Comparison of ENCODE assay signal across 8 cellular contexts in genomic region chr19:10420444-10421239, GRCh38. TPM values are rescaled to one million over a fixed set of nuclear protein-coding genes. Genes with fewer than 3 reads are reported as not detected.
DNase-seq lines count a peak whose midpoint lies in the region; ATAC-seq and TF ChIP-seq lines count a peak whose summit lies in the region.

Gene PDE4A (plus strand): TSS chr19:10420538. CDS start chr19:10420765, 227 bp downstream.

- DNase-seq in HEK293T (ENCODE audit: extremely low spot score) (no peak), mesenteric fat pad (ENCODE audit: low spot score) (no peak), vagina (ENCODE audit: extremely low spot score in 2 of 2) (no peak)
- peak; percentile 55 for DNase-seq in central memory CD4-positive, alpha-beta T cell

- ATAC-seq in GM18520 (IDR thresholded peaks at IDR 0.05; ENCODE audit: unreplicated experiment) (no peak), GM18517 (IDR thresholded peaks at IDR 0.05; ENCODE audit: unreplicated experiment) (no peak)

- no peak for TF ChIP-seq POLR2A in vagina (IDR thresholded peaks at IDR 0.05)

- CTCF ChIA-PET in HEK293T (lab: Yijun Ruan, JAX), result interaction anchor here (0.6 to 1.0 kb wide), 3 partner anchors 8 to 20 kb away, joined by 3 read pairs; no protein-coding TSS in a partner anchor

- peaks cover 15% of the 10 kb centered on the region for H3K27me3 ChIP-seq in vagina

- H3K4me1 ChIP-seq in vagina, result peaks cover 64% of the 10 kb centered on the region

- H3K9me3 ChIP-seq in vagina, result no peaks in the 10 kb centered on the region

- peak; percentile 70 for TF ChIP-seq CTCF in C4-2B (conservative IDR thresholded peaks at IDR 0.05)
- TF ChIP-seq CTCF in vagina (IDR thresholded peaks at IDR 0.05), result no peak

- intact Hi-C loops in T-helper 2 cell treated with Interferon-gamma antibody and Interleukin-4, amounts not matched to agents 100 ng/mL and 5 ng/mL, for 36 hours (cut with micrococcal nuclease), result loop anchor here (5.0 to 10.0 kb wide), 2 partner anchors 82 to 674 kb away; partner anchors contain the start of gene KEAP1
- intact Hi-C loops in vagina (cut with DNase I), result no loop called here

- POLR2A ChIA-PET in HEK293T (lab: Yijun Ruan, JAX), result no interaction called here

- H3K36me3 ChIP-seq in vagina, result no peaks in the 10 kb centered on the region

- peak within 1 kb of the TSS; percentile 19 to 31 for H3K4me3 ChIP-seq in vagina

- H3K27ac ChIP-seq in C4-2B (peak within 1 kb of the TSS; percentile 27), vagina (no peak within 1 kb of the TSS)

TF ChIP-seq in HEK293T, 16 proteins besides CTCF, POLR2A, EP300 and RAD21:
- TF ChIP-seq NFRKB (IDR thresholded peaks at IDR 0.05), result no peak
- no peak for TF ChIP-seq LEF1 (IDR thresholded peaks at IDR 0.05; ENCODE audit: borderline replicate concordance)
- peak; percentile 71 for TF ChIP-seq CTBP1 (IDR thresholded peaks at IDR 0.05; ENCODE audit: borderline replicate concordance)
- no peak for TF ChIP-seq TARDBP (IDR thresholded peaks at IDR 0.05)
- TF ChIP-seq ELF4 (IDR thresholded peaks at IDR 0.05), result no peak

RNA-seq across cellular contexts. Expression of gene PDE4A, which starts in this region (rescaled TPM):
- 61.2 and 64.9 TPM in 2 replicates for total RNA-seq in T-helper 2 cell treated with Interferon-gamma antibody and Interleukin-4, amounts not matched to agents 100 ng/mL and 5 ng/mL, for 36 hours
- 28.5 TPM for total RNA-seq in mesenteric fat pad
- total RNA-seq in vagina, result 16.7 TPM
